22 cellular contexts compared by ENCODE assay signal in genomic region chr2:62398295-62398855, GRCh38.
DNase-seq lines count a peak whose midpoint lies in the region; ATAC-seq, FAIRE-seq and TF ChIP-seq lines count a peak whose summit lies in the region.
"Had no signal": no experiment of that assay in that cellular context is flagged by ENCODE, and none has a peak within 500 bp of the region (broad histone marks: within the 10 kb centered on the region; RNA-seq: fewer than 3 reads in every experiment).

No MANE protein-coding gene starts in this region.

- SMC1A ChIA-PET in GM12878 (lab: Charles Lee; ENCODE audit: uncharacterized antibody, unreplicated experiment): interaction anchor here (0.6 to 1.7 kb wide), 10 partner anchors 9 to 404 kb away, joined by 3 to 6 read pairs (median 3); no protein-coding TSS in a partner anchor

- no peak for TF ChIP-seq CTCF in BE2C (IDR thresholded peaks at IDR 0.05; ENCODE audit: low read depth, low read length)
- no peak for TF ChIP-seq CTCF in GM12878 (IDR thresholded peaks at IDR 0.05 in 2 of 3, conservative IDR thresholded peaks at IDR 0.05 in 1 of 3; ENCODE audit: control insufficient read depth in 2 of 3, extremely low read depth in 1 of 3, insufficient read depth in 1 of 3, low read depth in 3 of 3, low read length in 3 of 3)

- H3K9me3 ChIP-seq in BE2C: no peaks in the 10 kb centered on the region
- no peaks in the 10 kb centered on the region; the same call in 2 of the 3 replicates for H3K9me3 ChIP-seq in GM12878 (replicated peaks; ENCODE audit: control insufficient read depth, insufficient read depth, low read length)
- H3K9me3 ChIP-seq: A549, SJCRH30, suprapubic skin had no signal

- no peaks in the 10 kb centered on the region for H3K36me3 Mint-ChIP-seq in T-cell
- H3K36me3 Mint-ChIP-seq: activated naive CD8-positive, alpha-beta T cell treated with anti-CD3 and anti-CD28 coated beads for 36 hours had no signal

- H3K36me3 ChIP-seq in BE2C: no peaks in the 10 kb centered on the region
- H3K36me3 ChIP-seq in GM12878 (ENCODE audit: control insufficient read depth in 2 of 2, insufficient read depth in 2 of 2, low read length in 1 of 2): no peaks in the 10 kb centered on the region
- H3K36me3 ChIP-seq: right atrium auricular region, SJCRH30, suprapubic skin had no signal

- H3K9ac ChIP-seq in GM12878 (ENCODE audit: control insufficient read depth, insufficient read depth, low read length): no peak overlapping the region

- H2AFZ ChIP-seq in GM12878 (ENCODE audit: control insufficient read depth, low read depth, low read length): peak overlapping the region; percentile 84

- peak; percentile 64 for ATAC-seq in GM21786 (IDR thresholded peaks at IDR 0.05; ENCODE audit: unreplicated experiment)
- ATAC-seq in GM12878: peak; percentile 55
- ATAC-seq in T-cell (replicated peaks in 1 of 4): no peak
- no peak for ATAC-seq in left ventricle myocardium superior
- ATAC-seq: A549; activated CD8-positive, alpha-beta memory T cell treated with anti-CD3 and anti-CD28 coated beads, Interleukin-2, amount 10 ng/mL, durations not matched to agents 7 days and 5 days; Panc1 had no signal

- H3K9me3 Mint-ChIP-seq in T-cell: peaks cover 0 to 5% (median 4%) of the 10 kb centered on the region in 3 donors

- RAD21 ChIA-PET in GM12878 (lab: Charles Lee; ENCODE audit: unreplicated experiment): interaction anchor here (0.7 to 2.1 kb wide), 9 partner anchors 14 to 405 kb away, joined by 3 to 8 read pairs (median 4); no protein-coding TSS in a partner anchor

- no peak overlapping the region for H3K27ac Mint-ChIP-seq in T-cell
- H3K27ac Mint-ChIP-seq: activated CD8-positive, alpha-beta memory T cell treated with anti-CD3 and anti-CD28 coated beads, Interleukin-2, amount 10 ng/mL, durations not matched to agents 7 days and 5 days; activated naive CD8-positive, alpha-beta T cell treated with anti-CD3 and anti-CD28 coated beads for 36 hours had no signal

- POLR2A ChIA-PET in GM12878 (lab: Charles Lee): interaction anchor here (0.7 kb wide), 1 partner anchor 85 kb away, joined by 4 read pairs; no protein-coding TSS in a partner anchor
- POLR2A ChIA-PET in T-cell (lab: Charles Lee): interaction anchor here in 1 of 2 donors (0.6 kb wide), 2 partner anchors 480 to 557 kb away, joined by 4 to 7 read pairs; no protein-coding TSS in a partner anchor

- BruUV-seq in GM12878 (replicated peaks; lab: Mats Ljungman, UMichigan): no TSS peak

- H3K4me1 ChIP-seq in BE2C: no peaks in the 10 kb centered on the region
- H3K4me1 ChIP-seq in GM12878 (ENCODE audit: control insufficient read depth, insufficient read depth, low read length): peaks cover 4% of the 10 kb centered on the region
- H3K4me1 ChIP-seq: A549, SJCRH30, suprapubic skin had no signal

- CTCF ChIA-PET in GM12878 (lab: Yijun Ruan, JAX): interaction anchor here (0.6 to 2.0 kb wide), 3 partner anchors 13 to 787 kb away, joined by 3 to 8 read pairs (median 5); no protein-coding TSS in a partner anchor
- CTCF ChIA-PET in T-cell (lab: Charles Lee): interaction anchor here in 1 of 2 donors (0.6 kb wide), 1 partner anchor 479 kb away, joined by 5 read pairs; no protein-coding TSS in a partner anchor

- no peaks in the 10 kb centered on the region for H3K79me2 ChIP-seq in GM12878 (ENCODE audit: control insufficient read depth, insufficient read depth, low read length)

- intact Hi-C loops in GM12878 (cut with micrococcal nuclease; ENCODE audit: unreplicated experiment): no loop called here
- intact Hi-C loops in left ventricle myocardium superior (cut with micrococcal nuclease): no loop called here

- peak; percentile 34 for DNase-seq in BE2C
- peak; percentile 50 for DNase-seq in NCI-H146 treated with DMSO at 0.1 percent for 48 hours (lab: John Stamatoyannopoulos, UW; ENCODE audit: unreplicated experiment)
- no peak for DNase-seq in GM12878 (ENCODE audit: low read depth, low spot score)
- DNase-seq in T-cell: no peak
- no peak for DNase-seq in HK-2 (ENCODE audit: unreplicated experiment)
- no peak for DNase-seq in stimulated activated CD4-positive, alpha-beta T cell treated with anti-CD3 and anti-CD28 coated beads, Interleukin-2, amount 100 ng/mL, for 24 hours
- no peak for DNase-seq in left ventricle myocardium superior
- DNase-seq: activated CD4-positive, alpha-beta T cell treated with anti-CD3 and anti-CD28 coated beads for 4 hours; activated CD8-positive, alpha-beta memory T cell treated with anti-CD3 and anti-CD28 coated beads, Interleukin-2, amount 10 ng/mL, durations not matched to agents 7 days and 5 days; activated naive CD8-positive, alpha-beta T cell treated with anti-CD3 and anti-CD28 coated beads for 36 hours; DMS 273 treated with DMSO at 0.1 percent for 48 hours; GOT3; MM.1S; NCI-H2081 treated with DMSO at 0.1 percent for 48 hours; NCI-H69; SJCRH30; stimulated activated CD4-positive, alpha-beta T cell treated with anti-CD3 and anti-CD28 coated beads, Interleukin-12 subunit alpha, Interleukin-12 subunit beta, amount 100 ng/mL, for 4 hours had no signal

- TF ChIP-seq POLR2A in GM12878 (IDR thresholded peaks at IDR 0.05; ENCODE audit: low read depth, low read length): no peak

- 14% methylated on average over 3 of the region's 3 CpGs for WGBS in GM12878 (ENCODE audit: insufficient coverage, insufficient replicate concordance, low lambda C conversion rate, missing lambda C conversion rate)

- TF ChIP-seq RAD21 in GM12878 (IDR thresholded peaks at IDR 0.05; ENCODE audit: insufficient read depth, low read depth, low read length): no peak

- no peak overlapping the region for H3K4me2 ChIP-seq in GM12878 (ENCODE audit: control insufficient read depth, insufficient read depth)
- H3K4me2 ChIP-seq: A549 had no signal

- H3K27me3 ChIP-seq in BE2C (no peaks in the 10 kb centered on the region), GM12878 (replicated peaks in 1 of 2; ENCODE audit: control insufficient read depth in 2 of 2, insufficient read depth in 2 of 2, low read length in 1 of 2) (no peaks in the 10 kb centered on the region)
- H3K27me3 ChIP-seq: right atrium auricular region, SJCRH30, suprapubic skin had no signal

- TF ChIP-seq EP300 in GM12878 (IDR thresholded peaks at IDR 0.05; ENCODE audit: borderline replicate concordance in 1 of 2, control insufficient read depth in 1 of 2, low read depth in 2 of 2, low read length in 2 of 2): no peak

- H4K20me1 ChIP-seq in GM12878 (ENCODE audit: control insufficient read depth, insufficient read depth): no peaks in the 10 kb centered on the region

- H3K4me3 ChIP-seq in BE2C (ENCODE audit: low read depth, low read length): no peak overlapping the region
- H3K4me3 ChIP-seq in GM12878: no peak overlapping the region
- H3K4me3 ChIP-seq: A549, right atrium auricular region, SJCRH30, suprapubic skin had no signal

- peaks cover 0 to 3% (median 0%) of the 10 kb centered on the region in 3 donors for H3K4me1 Mint-ChIP-seq in T-cell
- H3K4me1 Mint-ChIP-seq: activated CD8-positive, alpha-beta memory T cell treated with anti-CD3 and anti-CD28 coated beads, Interleukin-2, amount 10 ng/mL, durations not matched to agents 7 days and 5 days; activated naive CD8-positive, alpha-beta T cell treated with anti-CD3 and anti-CD28 coated beads for 36 hours had no signal

- in situ Hi-C loops in GM12878 (cut with MboI): no loop called here

- H3K4me3 Mint-ChIP-seq in T-cell: no peak overlapping the region
- H3K4me3 Mint-ChIP-seq: activated CD8-positive, alpha-beta memory T cell treated with anti-CD3 and anti-CD28 coated beads, Interleukin-2, amount 10 ng/mL, durations not matched to agents 7 days and 5 days; activated naive CD8-positive, alpha-beta T cell treated with anti-CD3 and anti-CD28 coated beads for 36 hours had no signal

- no peak for FAIRE-seq in GM12878 (lab: Jason Lieb, UNC)

- 0 out of 2 replicates have a peak overlapping the region, but pooled peaks have one; percentile 4 for H3K27ac ChIP-seq in GM12878 (ENCODE audit: control insufficient read depth, insufficient read depth)
- H3K27ac ChIP-seq: A549, right atrium auricular region, SJCRH30, suprapubic skin had no signal

- H3K27me3 Mint-ChIP-seq in T-cell: peaks cover 3 to 4% of the 10 kb centered on the region in 2 donors
- H3K27me3 Mint-ChIP-seq: activated CD8-positive, alpha-beta memory T cell treated with anti-CD3 and anti-CD28 coated beads, Interleukin-2, amount 10 ng/mL, durations not matched to agents 7 days and 5 days; activated naive CD8-positive, alpha-beta T cell treated with anti-CD3 and anti-CD28 coated beads for 36 hours had no signal

TF ChIP-seq in GM12878, 131 proteins besides CTCF, POLR2A, EP300 and RAD21 (continues in another document):
- no peak for TF ChIP-seq USF1 (IDR thresholded peaks at IDR 0.05; ENCODE audit: borderline replicate concordance, extremely low read length, insufficient read depth, low read depth, low read length)
- no peak for TF ChIP-seq ZNF207 (IDR thresholded peaks at IDR 0.05; ENCODE audit: borderline replicate concordance)
- 0 out of 2 replicates have a peak, but pooled peaks have one; percentile 32 for TF ChIP-seq DPF2 (IDR thresholded peaks at IDR 0.05)
- TF ChIP-seq MEF2B (IDR thresholded peaks at IDR 0.05; ENCODE audit: partially characterized antibody, poor library complexity, severe bottlenecking): peak; percentile 89
- TF ChIP-seq SMAD5 (IDR thresholded peaks at IDR 0.05; ENCODE audit: low read depth): no peak

Comparison
In these comparisons a context has a peak if more than half of its experiments do, and no peak if none do; other contexts are left out.
1. DNase-seq: peak in BE2C (single experiment) and NCI-H146 treated with DMSO at 0.1 percent for 48 hours (single experiment); none in GM12878 (single experiment), T-cell (0 of 34), HK-2 (single experiment), stimulated activated CD4-positive, alpha-beta T cell treated with anti-CD3 and anti-CD28 coated beads, Interleukin-2, amount 100 ng/mL, for 24 hours (0 of 2) and left ventricle myocardium superior (single experiment).
2. ATAC-seq: peak in GM21786 (single experiment) and GM12878 (single experiment); none in T-cell (0 of 4) and left ventricle myocardium superior (single experiment).